23 cellular contexts compared by ENCODE assay signal in the genomic region with DNA sequence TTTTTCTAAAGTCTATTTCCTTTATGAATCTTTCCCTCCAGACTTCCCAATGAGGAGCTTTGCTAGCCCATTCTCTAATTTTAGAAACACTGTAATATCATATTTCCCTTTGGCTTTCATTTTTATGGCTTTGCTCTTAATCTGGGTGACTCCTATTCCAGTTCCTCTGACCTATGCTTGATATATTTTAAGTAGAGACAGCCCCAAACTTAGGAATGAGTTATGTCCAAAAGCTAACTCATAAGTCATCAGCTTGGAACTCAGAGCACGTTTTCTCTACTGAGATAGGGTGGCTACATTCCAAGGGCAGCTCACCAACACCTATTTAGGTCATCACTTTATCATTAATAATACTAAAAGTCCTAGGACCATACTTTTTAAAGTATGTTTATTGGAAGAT.
"Had no signal": no experiment of that assay in that cellular context is flagged by ENCODE, and none has a peak within 500 bp of the region (broad histone marks: within the 10 kb centered on the region; RNA-seq: fewer than 3 reads in every experiment).

No MANE protein-coding gene starts in this region.

- H3K27ac ChIP-seq: hepatocyte, neutrophil, pancreas, skin epidermis, tibial artery had no signal

- DNase-seq: activated CD4-positive, alpha-beta memory T cell treated with anti-CD3 and anti-CD28 coated beads for 36 hours; activated CD4-positive, alpha-beta T cell treated with anti-CD3 and anti-CD28 coated beads for 48 hours; activated effector memory CD4-positive, alpha-beta T cell treated with Interleukin-2 at 50 U/mL for 16 hours; activated naive CD4-positive, alpha-beta T cell treated with anti-CD3 and anti-CD28 coated beads for 36 hours; activated T-cell treated with anti-CD3 and anti-CD28 coated beads, Interleukin-2, amount 50 U/mL, for 72 hours; amygdala; effector CD4-positive, alpha-beta T cell; glutamatergic neuron; left ventricle myocardium superior; mammary epithelial cell; midbrain; pancreas; right cardiac atrium; stimulated activated CD4-positive, alpha-beta T cell treated with anti-CD3 and anti-CD28 coated beads, Interleukin-1b, Interleukin-23, amount 100 ng/mL, for 48 hours; T-helper 17 cell; tibial artery had no signal

- H3K4me1 Mint-ChIP-seq: T-helper 17 cell had no signal

- H3K36me3 Mint-ChIP-seq: activated CD4-positive, alpha-beta memory T cell treated with anti-CD3 and anti-CD28 coated beads for 36 hours; brain; natural killer cell treated with Interleukin-12 subunit alpha and Interleukin-12 subunit beta and Interleukin-15 and Interleukin-18, amount 100 ng/mL, for 72 hours had no signal

- H3K4me3 Mint-ChIP-seq: activated CD4-positive, alpha-beta memory T cell treated with anti-CD3 and anti-CD28 coated beads for 36 hours; activated naive CD4-positive, alpha-beta T cell treated with anti-CD3 and anti-CD28 coated beads for 36 hours; activated T-cell treated with anti-CD3 and anti-CD28 coated beads, Interleukin-2, amount 50 U/mL, for 72 hours; brain; dendritic cell treated with granulocyte-macrophage colony-stimulating factor and Interleukin-4, amounts not matched to agents 40 ng/mL and 50 ng/mL, for 4 days; natural killer cell treated with Interleukin-12 subunit alpha and Interleukin-12 subunit beta and Interleukin-15 and Interleukin-18, amount 100 ng/mL, for 72 hours; stimulated activated naive CD8-positive, alpha-beta T cell treated with anti-CD3 and anti-CD28 coated beads, Interleukin-15, Interleukin-2, amounts not matched to agents 100 ng/mL and 50 ng/mL, for 24 hours; T-helper 17 cell had no signal

- H3K27me3 ChIP-seq: hepatocyte, neutrophil, tibial artery had no signal

- H3K9me3 Mint-ChIP-seq: activated CD4-positive, alpha-beta memory T cell treated with anti-CD3 and anti-CD28 coated beads for 36 hours; activated naive CD4-positive, alpha-beta T cell treated with anti-CD3 and anti-CD28 coated beads for 36 hours; activated T-cell treated with anti-CD3 and anti-CD28 coated beads, Interleukin-2, amount 50 U/mL, for 72 hours; brain; dendritic cell treated with granulocyte-macrophage colony-stimulating factor and Interleukin-4, amounts not matched to agents 40 ng/mL and 50 ng/mL, for 4 days; natural killer cell treated with Interleukin-12 subunit alpha and Interleukin-12 subunit beta and Interleukin-15 and Interleukin-18, amount 100 ng/mL, for 72 hours; stimulated activated naive CD8-positive, alpha-beta T cell treated with anti-CD3 and anti-CD28 coated beads, Interleukin-15, Interleukin-2, amounts not matched to agents 100 ng/mL and 50 ng/mL, for 24 hours had no signal

- H3K9me3 ChIP-seq: neutrophil, pancreas, tibial artery had no signal

- ATAC-seq: activated T-cell treated with anti-CD3 and anti-CD28 coated beads, Interleukin-2, amount 50 U/mL, for 72 hours; left ventricle myocardium superior; natural killer cell treated with Interleukin-12 subunit alpha and Interleukin-12 subunit beta and Interleukin-15 and Interleukin-18, amount 100 ng/mL, for 72 hours; pancreas; right cardiac atrium; T-helper 17 cell had no signal

- H2AFZ ChIP-seq: hepatocyte had no signal

- H3K4me1 ChIP-seq: pancreas had no signal

- H3K36me3 ChIP-seq: neutrophil, pancreas, tibial artery had no signal

- H3K27ac Mint-ChIP-seq: activated CD4-positive, alpha-beta memory T cell treated with anti-CD3 and anti-CD28 coated beads for 36 hours; activated naive CD4-positive, alpha-beta T cell treated with anti-CD3 and anti-CD28 coated beads for 36 hours; activated T-cell treated with anti-CD3 and anti-CD28 coated beads, Interleukin-2, amount 50 U/mL, for 72 hours; dendritic cell treated with granulocyte-macrophage colony-stimulating factor and Interleukin-4, amounts not matched to agents 40 ng/mL and 50 ng/mL, for 4 days; natural killer cell treated with Interleukin-12 subunit alpha and Interleukin-12 subunit beta and Interleukin-15 and Interleukin-18, amount 100 ng/mL, for 72 hours; stimulated activated naive CD8-positive, alpha-beta T cell treated with anti-CD3 and anti-CD28 coated beads, Interleukin-15, Interleukin-2, amounts not matched to agents 100 ng/mL and 50 ng/mL, for 24 hours; T-helper 17 cell had no signal

- H3K4me2 ChIP-seq: hepatocyte had no signal

- H3K79me2 ChIP-seq: hepatocyte had no signal

- H3K4me3 ChIP-seq: hepatocyte, pancreas, skin epidermis, tibial artery had no signal
